Comparison of ENCODE assay signal across 17 cellular contexts in the genomic region with DNA sequence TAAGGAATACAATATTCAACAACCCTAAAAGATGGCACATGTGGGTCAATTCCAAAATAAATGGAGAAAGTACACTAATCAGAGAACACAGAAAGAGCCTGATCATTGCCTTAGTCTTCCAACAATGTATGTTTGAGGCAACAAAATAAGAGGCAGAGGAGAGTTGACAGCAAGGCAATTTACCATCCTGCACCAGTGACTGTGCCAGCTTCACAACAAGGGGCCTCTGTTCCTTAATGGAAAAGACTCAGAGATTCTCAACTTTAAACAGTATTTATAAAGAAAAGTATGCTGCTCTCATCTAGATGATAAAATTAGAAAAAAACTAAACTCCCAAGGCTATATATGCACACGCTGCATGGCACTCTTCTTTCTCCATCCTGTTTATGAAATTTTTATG. TPM values are rescaled to one million over a fixed set of nuclear protein-coding genes. Genes with fewer than 3 reads are reported as not detected.
A peak's percentile ranks its signal among the peaks of the same experiment; 100 is the strongest.
DNase-seq lines count a peak whose midpoint lies in the region; ATAC-seq and TF ChIP-seq lines count a peak whose summit lies in the region.
"Had no signal": no experiment of that assay in that cellular context is flagged by ENCODE, and none has a peak within 500 bp of the region (broad histone marks: within the 10 kb centered on the region; RNA-seq: fewer than 3 reads in every experiment).

No MANE protein-coding gene starts in this region.

- ATAC-seq in HG03571 (IDR thresholded peaks at IDR 0.05; ENCODE audit: unreplicated experiment), result no peak
- ATAC-seq in HG03280 (IDR thresholded peaks at IDR 0.05; ENCODE audit: unreplicated experiment), result no peak
- ATAC-seq: CD8-positive, alpha-beta T cell; GM23338; K562 had no signal

- no peak overlapping the region for H3K4me3 ChIP-seq in H7 (ENCODE audit: insufficient read depth, low read depth, low read length)
- H3K4me3 ChIP-seq: BLaER1 treated with 17β-estradiol and CSF1 and Interleukin-3, amounts not matched to agents 10 nM and 100 nM; GM23338; K562 had no signal

- H3K9me3 Mint-ChIP-seq in chondrocyte (ENCODE audit: low read depth) (peaks cover 10% of the 10 kb centered on the region), osteocyte (ENCODE audit: unreplicated experiment) (peaks cover 17% of the 10 kb centered on the region)
- H3K9me3 Mint-ChIP-seq: CD8-positive, alpha-beta T cell; GM23338 had no signal

- no peak for TF ChIP-seq CTCF in chondrocyte (IDR thresholded peaks at IDR 0.05)
- no peak for TF ChIP-seq CTCF in osteocyte (IDR thresholded peaks at IDR 0.05)

- H3K4me3 Mint-ChIP-seq in chondrocyte (ENCODE audit: unreplicated experiment), result no peak overlapping the region
- no peak overlapping the region for H3K4me3 Mint-ChIP-seq in osteocyte (ENCODE audit: unreplicated experiment)
- H3K4me3 Mint-ChIP-seq: B cell; CD8-positive, alpha-beta T cell; GM23338 had no signal

- no peaks in the 10 kb centered on the region for H3K36me3 ChIP-seq in H7 (replicated peaks; ENCODE audit: control insufficient read depth, insufficient read depth, low read length)
- H3K36me3 ChIP-seq: BLaER1 treated with 17β-estradiol and CSF1 and Interleukin-3, amounts not matched to agents 10 nM and 100 nM had no signal

- H3K4me1 Mint-ChIP-seq in chondrocyte (ENCODE audit: low read depth) (peaks cover 57% of the 10 kb centered on the region), osteocyte (ENCODE audit: unreplicated experiment) (peaks cover 74% of the 10 kb centered on the region)
- H3K4me1 Mint-ChIP-seq: B cell had no signal

- DNase-seq in COLO829 (ENCODE audit: low spot score) (peak; percentile 52), chondrocyte (ENCODE audit: low spot score) (no peak), osteocyte (ENCODE audit: extremely low spot score, unreplicated experiment) (no peak), NCI-H1417 (lab: John Stamatoyannopoulos, UW) (no peak), H7 (no peak)
- DNase-seq: 8988T; CD8-positive, alpha-beta T cell; COR-L47; DMS79 treated with DMSO at 0.1 percent for 48 hours; GF-D8; IMR-90 had no signal

- no peaks in the 10 kb centered on the region for H3K27me3 ChIP-seq in H7 (ENCODE audit: control insufficient read depth, insufficient read depth, low read length)
- H3K27me3 ChIP-seq: BLaER1 treated with 17β-estradiol and CSF1 and Interleukin-3, amounts not matched to agents 10 nM and 100 nM had no signal

- H3K27me3 Mint-ChIP-seq in chondrocyte (ENCODE audit: low read depth) (no peaks in the 10 kb centered on the region), osteocyte (ENCODE audit: unreplicated experiment) (no peaks in the 10 kb centered on the region)

- H3K27ac Mint-ChIP-seq in chondrocyte (ENCODE audit: unreplicated experiment) (peak overlapping the region; percentile 43), osteocyte (ENCODE audit: unreplicated experiment) (peak overlapping the region; percentile 32)
- H3K27ac Mint-ChIP-seq: B cell; CD8-positive, alpha-beta T cell; GM23338 had no signal

- H3K36me3 Mint-ChIP-seq in chondrocyte (ENCODE audit: low read depth), result peaks cover 5% of the 10 kb centered on the region
- peaks cover 37% of the 10 kb centered on the region for H3K36me3 Mint-ChIP-seq in osteocyte (ENCODE audit: unreplicated experiment)
- H3K36me3 Mint-ChIP-seq: CD8-positive, alpha-beta T cell had no signal

RNA-seq across cellular contexts. Expression of gene EPS8, which starts 25.9 kb away (rescaled TPM):
- total RNA-seq in chondrocyte (114 to 181 TPM (median 120 TPM) in 3 replicates), osteocyte (303 and 308 TPM in 2 replicates)
- 2.7 and 3.0 TPM in 2 replicates for total RNA-seq in H7 (2014; rRNA removed; shearing (Covaris generic))

Comparison
In these comparisons a context has a peak if more than half of its experiments do, and no peak if none do; other contexts are left out.
1. RNA of gene EPS8, which starts 25.9 kb away (total RNA-seq): 303 to 308 TPM in osteocyte and 114 to 181 TPM in chondrocyte; 2.7 to 3.0 TPM in H7; every median in the first group is over 10 times any median in the second.